In genomic region chr12:11568762-11569478, GRCh38 we compare ENCODE assay signal across 9 cellular contexts.
DNase-seq lines count a peak whose midpoint lies in the region; ATAC-seq lines count a peak whose summit lies in the region.
"Had no signal": no experiment of that assay in that cellular context is flagged by ENCODE, and none has a peak within 500 bp of the region (broad histone marks: within the 10 kb centered on the region; RNA-seq: fewer than 3 reads in every experiment).

No MANE protein-coding gene starts in this region.

- no peak for DNase-seq in stimulated activated effector memory CD8-positive, alpha-beta T cell treated with anti-CD3 and anti-CD28 coated beads, Interleukin-12 subunit alpha, Interleukin-12 subunit beta, amount 100 ng/mL, for 72 hours (ENCODE audit: low spot score in 2 of 2)
- DNase-seq in epidermal melanocyte (ENCODE audit: insufficient read length, low spot score) (no peak), SHP77 treated with DMSO at 0.1 percent for 48 hours (lab: John Stamatoyannopoulos, UW) (no peak), medulla oblongata (ENCODE audit: extremely low spot score) (no peak)
- DNase-seq: activated naive CD4-positive, alpha-beta T cell treated with Interleukin-2 at 50 U/mL for 16 hours; nucleus accumbens had no signal

- ATAC-seq in GM19023 (IDR thresholded peaks at IDR 0.05; ENCODE audit: unreplicated experiment), result peak; percentile 86
- ATAC-seq in HG02571 (IDR thresholded peaks at IDR 0.05; ENCODE audit: unreplicated experiment), result peak; percentile 91
- peak; percentile 82 for ATAC-seq in HG03457 (IDR thresholded peaks at IDR 0.05; ENCODE audit: unreplicated experiment)
- no peak for ATAC-seq in stimulated activated effector memory CD8-positive, alpha-beta T cell treated with anti-CD3 and anti-CD28 coated beads, Interleukin-12 subunit alpha, Interleukin-12 subunit beta, amount 100 ng/mL, for 72 hours

- H3K9me3 Mint-ChIP-seq in stimulated activated effector memory CD8-positive, alpha-beta T cell treated with anti-CD3 and anti-CD28 coated beads, Interleukin-12 subunit alpha, Interleukin-12 subunit beta, amount 100 ng/mL, for 72 hours, result no peaks in the 10 kb centered on the region

- H3K27ac Mint-ChIP-seq in stimulated activated effector memory CD8-positive, alpha-beta T cell treated with anti-CD3 and anti-CD28 coated beads, Interleukin-12 subunit alpha, Interleukin-12 subunit beta, amount 100 ng/mL, for 72 hours, result peak overlapping the region; percentile 48

- no peaks in the 10 kb centered on the region for H3K4me1 Mint-ChIP-seq in stimulated activated effector memory CD8-positive, alpha-beta T cell treated with anti-CD3 and anti-CD28 coated beads, Interleukin-12 subunit alpha, Interleukin-12 subunit beta, amount 100 ng/mL, for 72 hours

- no peaks in the 10 kb centered on the region for H3K36me3 Mint-ChIP-seq in stimulated activated effector memory CD8-positive, alpha-beta T cell treated with anti-CD3 and anti-CD28 coated beads, Interleukin-12 subunit alpha, Interleukin-12 subunit beta, amount 100 ng/mL, for 72 hours

- no peak overlapping the region for H3K4me3 Mint-ChIP-seq in stimulated activated effector memory CD8-positive, alpha-beta T cell treated with anti-CD3 and anti-CD28 coated beads, Interleukin-12 subunit alpha, Interleukin-12 subunit beta, amount 100 ng/mL, for 72 hours
